Comparison of ENCODE assay signal across 10 cellular contexts in the genomic region with DNA sequence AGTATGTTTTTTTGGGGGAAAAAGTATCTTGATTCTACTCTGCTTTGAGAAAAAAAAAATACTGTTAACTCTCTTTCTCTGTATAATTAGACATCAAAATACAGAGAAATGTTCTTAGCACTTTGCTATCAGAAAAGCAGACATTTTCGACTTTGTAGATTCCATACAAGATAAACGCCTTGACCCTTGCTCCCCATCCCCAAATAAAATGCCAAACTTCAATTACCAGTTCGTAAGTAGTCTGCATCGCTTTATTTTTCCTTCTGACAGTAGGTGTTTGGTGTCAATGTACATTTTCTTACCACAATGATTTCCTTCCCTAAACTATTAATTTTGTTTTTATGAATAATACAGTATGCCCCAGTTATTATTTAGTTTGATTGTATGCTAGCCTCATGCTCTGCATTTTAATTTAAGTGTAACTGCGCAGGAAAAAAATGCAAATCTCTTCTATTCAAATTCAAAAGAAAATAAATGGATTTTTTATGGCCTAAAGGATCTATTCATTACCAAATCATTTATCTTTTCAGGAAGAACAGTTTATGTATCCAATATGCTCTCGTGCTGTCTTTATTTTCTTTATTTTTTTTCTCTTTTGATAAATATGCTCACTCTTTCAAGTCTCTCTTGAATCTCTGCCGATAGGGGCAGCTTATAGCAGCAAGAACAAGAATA.
DNase-seq lines count a peak whose midpoint lies in the region; ATAC-seq and TF ChIP-seq lines count a peak whose summit lies in the region.
"Had no signal": no experiment of that assay in that cellular context is flagged by ENCODE, and none has a peak within 500 bp of the region (broad histone marks: within the 10 kb centered on the region; RNA-seq: fewer than 3 reads in every experiment).

No MANE protein-coding gene starts in this region.

- no peaks in the 10 kb centered on the region for H4K20me1 ChIP-seq in neural progenitor cell (ENCODE audit: low read depth)

- H3K9me3 ChIP-seq in CD8-positive, alpha-beta memory T cell (ENCODE audit: low read length) = no peaks in the 10 kb centered on the region
- H3K9me3 ChIP-seq in KOPT-K1 (ENCODE audit: insufficient read depth, low read length, poor library complexity, severe bottlenecking) (no peaks in the 10 kb centered on the region), neural progenitor cell (ENCODE audit: low read depth) (no peaks in the 10 kb centered on the region), upper lobe of left lung (no peaks in the 10 kb centered on the region)

- TF ChIP-seq EP300 in upper lobe of left lung (IDR thresholded peaks at IDR 0.05) = no peak

- no peak for TF ChIP-seq CTCF in neural progenitor cell (IDR thresholded peaks at IDR 0.05)
- TF ChIP-seq CTCF in upper lobe of left lung (IDR thresholded peaks at IDR 0.05) = no peak

- peak overlapping the region in 3 of 8 donors; percentile 23 to 80 (median 35) for H3K27ac Mint-ChIP-seq in CD8-positive, alpha-beta memory T cell
- H3K27ac Mint-ChIP-seq in neural progenitor cell = peak overlapping the region; percentile 96

- no peak for DNase-seq in CD8-positive, alpha-beta memory T cell
- DNase-seq in caudate nucleus (lab: John Stamatoyannopoulos, UW) (no peak), neural progenitor cell (ENCODE audit: low spot score) (no peak), globus pallidus (ENCODE audit: low spot score) (no peak), upper lobe of left lung (no peak), GM19238 (ENCODE audit: insufficient read length, low spot score) (no peak)
- DNase-seq: cortex of kidney, NCI-H1092 had no signal

- CTCF ChIA-PET in CD8-positive, alpha-beta memory T cell (lab: Charles Lee) = interaction anchor here (0.9 to 1.3 kb wide), 3 partner anchors 9 to 13 kb away, joined by 3 read pairs; no protein-coding TSS in a partner anchor

- H3K4me1 ChIP-seq in CD8-positive, alpha-beta memory T cell (ENCODE audit: insufficient read depth, low read length) = peaks cover 26% of the 10 kb centered on the region
- H3K4me1 ChIP-seq in neural progenitor cell (peaks cover 30% of the 10 kb centered on the region), upper lobe of left lung (peaks cover 0 to 16% (median 9%) of the 10 kb centered on the region in 4 donors)

- peaks cover 6 to 12% (median 11%) of the 10 kb centered on the region in 3 donors for H3K4me1 Mint-ChIP-seq in CD8-positive, alpha-beta memory T cell
- H3K4me1 Mint-ChIP-seq in neural progenitor cell = peaks cover 34% of the 10 kb centered on the region

- H3K27me3 Mint-ChIP-seq in CD8-positive, alpha-beta memory T cell = peaks cover 0 to 3% of the 10 kb centered on the region in 2 donors
- H3K27me3 Mint-ChIP-seq in neural progenitor cell (ENCODE audit: insufficient read depth, low read depth) = peaks cover 2% of the 10 kb centered on the region

- POLR2A ChIA-PET in CD8-positive, alpha-beta memory T cell (lab: Charles Lee) = interaction anchor here (0.6 kb wide), 1 partner anchor 83 kb away, joined by 4 read pairs; no protein-coding TSS in a partner anchor

- WGBS in upper lobe of left lung, 2 donors = 68 to 71% methylated on average over 7 of the region's 7 CpGs

- H3F3A ChIP-seq in neural progenitor cell (ENCODE audit: low read depth) = peaks cover 29% of the 10 kb centered on the region

- peak overlapping the region; percentile 80 for H2AFZ ChIP-seq in neural progenitor cell (replicated peaks)

- H3K4me3 Mint-ChIP-seq in CD8-positive, alpha-beta memory T cell = no peak overlapping the region
- H3K4me3 Mint-ChIP-seq in neural progenitor cell = no peak overlapping the region

- H3K9me3 Mint-ChIP-seq in CD8-positive, alpha-beta memory T cell = no peaks in the 10 kb centered on the region
- H3K9me3 Mint-ChIP-seq in neural progenitor cell = peaks cover 2% of the 10 kb centered on the region

- H3K36me3 ChIP-seq in CD8-positive, alpha-beta memory T cell (ENCODE audit: insufficient read depth, low read length) = no peaks in the 10 kb centered on the region
- H3K36me3 ChIP-seq in KOPT-K1 (ENCODE audit: insufficient read depth, low read length) = no peaks in the 10 kb centered on the region
- H3K36me3 ChIP-seq in neural progenitor cell = no peaks in the 10 kb centered on the region
- H3K36me3 ChIP-seq in upper lobe of left lung = no peaks in the 10 kb centered on the region

- H3K9ac ChIP-seq in neural progenitor cell = no peak overlapping the region

- no peak for TF ChIP-seq POLR2A in upper lobe of left lung (IDR thresholded peaks at IDR 0.05)

- no peaks in the 10 kb centered on the region for H3K79me2 ChIP-seq in neural progenitor cell (ENCODE audit: low read depth)

- H3K4me2 ChIP-seq in neural progenitor cell = peak overlapping the region; percentile 54

- peak overlapping the region; percentile 16 for H3K4me3 ChIP-seq in CD8-positive, alpha-beta memory T cell (ENCODE audit: low read length)
- H3K4me3 ChIP-seq in neural progenitor cell (no peak overlapping the region), upper lobe of left lung (no peak overlapping the region)

- H3K27ac ChIP-seq in CD8-positive, alpha-beta memory T cell (ENCODE audit: low read depth, low read length) = peak overlapping the region; percentile 25
- H3K27ac ChIP-seq in KOPT-K1 (ENCODE audit: low read depth, low read length, poor library complexity, severe bottlenecking) (peak overlapping the region; percentile 63), caudate nucleus (ENCODE audit: low read depth, low read length) (peak overlapping the region; percentile 24), neural progenitor cell (no peak overlapping the region), upper lobe of left lung (peak overlapping the region in 1 of 4 donors; percentile 38)

- ATAC-seq in HG02840 (IDR thresholded peaks at IDR 0.05; ENCODE audit: low FRiP score, unreplicated experiment) (no peak), upper lobe of left lung (ENCODE audit: low FRiP score in 2 of 2) (no peak)

- no peaks in the 10 kb centered on the region for H3K27me3 ChIP-seq in CD8-positive, alpha-beta memory T cell (ENCODE audit: insufficient read depth, low read length, poor library complexity, severe bottlenecking)
- H3K27me3 ChIP-seq in neural progenitor cell (no peaks in the 10 kb centered on the region), upper lobe of left lung (no peaks in the 10 kb centered on the region)

- H3K36me3 Mint-ChIP-seq in CD8-positive, alpha-beta memory T cell = no peaks in the 10 kb centered on the region
- no peaks in the 10 kb centered on the region for H3K36me3 Mint-ChIP-seq in neural progenitor cell
